In genomic region chr15:43239732-43240491, GRCh38 we compare ENCODE assay signal across 15 cellular contexts. TPM values are rescaled to one million over a fixed set of nuclear protein-coding genes. Genes with fewer than 3 reads are reported as not detected.
DNase-seq lines count a peak whose midpoint lies in the region; ATAC-seq lines count a peak whose summit lies in the region.
"Had no signal": no experiment of that assay in that cellular context is flagged by ENCODE, and none has a peak within 500 bp of the region (broad histone marks: within the 10 kb centered on the region; RNA-seq: fewer than 3 reads in every experiment).

No MANE protein-coding gene starts in this region.

- ATAC-seq in activated naive CD8-positive, alpha-beta T cell treated with anti-CD3 and anti-CD28 coated beads, Interleukin-2, amount 50 U/mL, for 24 hours, result peak; percentile 64
- peak; percentile 86 for ATAC-seq in stimulated activated naive CD8-positive, alpha-beta T cell treated with anti-CD3 and anti-CD28 coated beads, Interleukin-15, amount 100 ng/mL, for 72 hours
- ATAC-seq: A549, psoas muscle had no signal

- H3K27me3 Mint-ChIP-seq in activated CD4-positive, alpha-beta memory T cell treated with anti-CD3 and anti-CD28 coated beads, Interleukin-2, amount 10 ng/mL, durations not matched to agents 7 days and 5 days, result peaks cover 2% of the 10 kb centered on the region
- peaks cover 8% of the 10 kb centered on the region for H3K27me3 Mint-ChIP-seq in activated CD4-positive, alpha-beta memory T cell treated with anti-CD3 and anti-CD28 coated beads for 36 hours
- H3K27me3 Mint-ChIP-seq in activated naive CD8-positive, alpha-beta T cell treated with anti-CD3 and anti-CD28 coated beads, Interleukin-2, amount 50 U/mL, for 24 hours, result peaks cover 10% of the 10 kb centered on the region
- H3K27me3 Mint-ChIP-seq in stimulated activated naive CD8-positive, alpha-beta T cell treated with anti-CD3 and anti-CD28 coated beads, Interleukin-15, amount 100 ng/mL, for 72 hours, result peaks cover 20% of the 10 kb centered on the region
- H3K27me3 Mint-ChIP-seq: activated naive CD4-positive, alpha-beta T cell treated with anti-CD3 and anti-CD28 coated beads, Interleukin-2, amount 50 U/mL, for 24 hours had no signal

- POLR2A ChIA-PET in activated CD4-positive, alpha-beta memory T cell treated with anti-CD3 and anti-CD28 coated beads, Interleukin-2, amount 10 ng/mL, durations not matched to agents 7 days and 5 days (lab: Charles Lee), result no interaction called here
- POLR2A ChIA-PET in activated CD4-positive, alpha-beta memory T cell treated with anti-CD3 and anti-CD28 coated beads for 36 hours (lab: Charles Lee), result no interaction called here

- CTCF ChIA-PET in activated CD4-positive, alpha-beta memory T cell treated with anti-CD3 and anti-CD28 coated beads, Interleukin-2, amount 10 ng/mL, durations not matched to agents 7 days and 5 days (lab: Charles Lee), result interaction anchor here (1.0 kb wide), 1 partner anchor 14 kb away, joined by 3 read pairs; no protein-coding TSS in a partner anchor
- CTCF ChIA-PET in activated CD4-positive, alpha-beta memory T cell treated with anti-CD3 and anti-CD28 coated beads for 36 hours (lab: Charles Lee), result no interaction called here

- intact Hi-C loops in activated CD4-positive, alpha-beta memory T cell treated with anti-CD3 and anti-CD28 coated beads for 36 hours (cut with micrococcal nuclease), result no loop called here

- H3K4me3 Mint-ChIP-seq in activated CD4-positive, alpha-beta memory T cell treated with anti-CD3 and anti-CD28 coated beads, Interleukin-2, amount 10 ng/mL, durations not matched to agents 7 days and 5 days, result no peak overlapping the region
- no peak overlapping the region for H3K4me3 Mint-ChIP-seq in activated CD4-positive, alpha-beta memory T cell treated with anti-CD3 and anti-CD28 coated beads for 36 hours
- no peak overlapping the region for H3K4me3 Mint-ChIP-seq in activated naive CD8-positive, alpha-beta T cell treated with anti-CD3 and anti-CD28 coated beads, Interleukin-2, amount 50 U/mL, for 24 hours
- peak overlapping the region; percentile 26 to 31 for H3K4me3 Mint-ChIP-seq in stimulated activated naive CD8-positive, alpha-beta T cell treated with anti-CD3 and anti-CD28 coated beads, Interleukin-15, amount 100 ng/mL, for 72 hours
- H3K4me3 Mint-ChIP-seq: activated naive CD4-positive, alpha-beta T cell treated with anti-CD3 and anti-CD28 coated beads, Interleukin-2, amount 50 U/mL, for 24 hours had no signal

- no peak for DNase-seq in activated CD4-positive, alpha-beta memory T cell treated with anti-CD3 and anti-CD28 coated beads, Interleukin-2, amount 10 ng/mL, durations not matched to agents 7 days and 5 days
- no peak for DNase-seq in activated CD4-positive, alpha-beta memory T cell treated with anti-CD3 and anti-CD28 coated beads for 36 hours
- DNase-seq in NOMO-1 (lab: John Stamatoyannopoulos, UW; ENCODE audit: unreplicated experiment in 2 of 2) (peak; percentile 74 to 89), NCI-H2196 treated with DMSO at 0.1 percent for 48 hours (lab: John Stamatoyannopoulos, UW; ENCODE audit: unreplicated experiment) (no peak), SW 1271 (lab: John Stamatoyannopoulos, UW) (no peak)
- DNase-seq in activated naive CD8-positive, alpha-beta T cell treated with anti-CD3 and anti-CD28 coated beads, Interleukin-2, amount 50 U/mL, for 24 hours, result no peak
- peak; percentile 14 to 36 for DNase-seq in stimulated activated naive CD8-positive, alpha-beta T cell treated with anti-CD3 and anti-CD28 coated beads, Interleukin-15, amount 100 ng/mL, for 72 hours
- no peak for DNase-seq in activated CD4-positive, alpha-beta T cell treated with anti-CD3 and anti-CD28 coated beads, Interleukin-2, amount 50 U/mL, for 48 hours
- DNase-seq: effector CD8-positive, alpha-beta T cell; NCI-H1694; psoas muscle; upper lobe of left lung had no signal

- H3K9me3 Mint-ChIP-seq in activated CD4-positive, alpha-beta memory T cell treated with anti-CD3 and anti-CD28 coated beads, Interleukin-2, amount 10 ng/mL, durations not matched to agents 7 days and 5 days, result no peaks in the 10 kb centered on the region
- H3K9me3 Mint-ChIP-seq in activated CD4-positive, alpha-beta memory T cell treated with anti-CD3 and anti-CD28 coated beads for 36 hours, result no peaks in the 10 kb centered on the region
- no peaks in the 10 kb centered on the region for H3K9me3 Mint-ChIP-seq in activated naive CD8-positive, alpha-beta T cell treated with anti-CD3 and anti-CD28 coated beads, Interleukin-2, amount 50 U/mL, for 24 hours
- H3K9me3 Mint-ChIP-seq in stimulated activated naive CD8-positive, alpha-beta T cell treated with anti-CD3 and anti-CD28 coated beads, Interleukin-15, amount 100 ng/mL, for 72 hours, result no peaks in the 10 kb centered on the region
- H3K9me3 Mint-ChIP-seq: activated naive CD4-positive, alpha-beta T cell treated with anti-CD3 and anti-CD28 coated beads, Interleukin-2, amount 50 U/mL, for 24 hours had no signal

- peak overlapping the region; percentile 27 for H3K27ac Mint-ChIP-seq in activated CD4-positive, alpha-beta memory T cell treated with anti-CD3 and anti-CD28 coated beads, Interleukin-2, amount 10 ng/mL, durations not matched to agents 7 days and 5 days
- no peak overlapping the region for H3K27ac Mint-ChIP-seq in activated CD4-positive, alpha-beta memory T cell treated with anti-CD3 and anti-CD28 coated beads for 36 hours
- peak overlapping the region; percentile 40 for H3K27ac Mint-ChIP-seq in activated naive CD8-positive, alpha-beta T cell treated with anti-CD3 and anti-CD28 coated beads, Interleukin-2, amount 50 U/mL, for 24 hours
- peak overlapping the region in 1 of 2 donors; percentile 62 for H3K27ac Mint-ChIP-seq in stimulated activated naive CD8-positive, alpha-beta T cell treated with anti-CD3 and anti-CD28 coated beads, Interleukin-15, amount 100 ng/mL, for 72 hours
- H3K27ac Mint-ChIP-seq: activated naive CD4-positive, alpha-beta T cell treated with anti-CD3 and anti-CD28 coated beads, Interleukin-2, amount 50 U/mL, for 24 hours had no signal

- peaks cover 18% of the 10 kb centered on the region for H3K4me1 Mint-ChIP-seq in activated CD4-positive, alpha-beta memory T cell treated with anti-CD3 and anti-CD28 coated beads, Interleukin-2, amount 10 ng/mL, durations not matched to agents 7 days and 5 days
- H3K4me1 Mint-ChIP-seq in activated CD4-positive, alpha-beta memory T cell treated with anti-CD3 and anti-CD28 coated beads for 36 hours (ENCODE audit: low read depth), result peaks cover 4% of the 10 kb centered on the region
- H3K4me1 Mint-ChIP-seq in activated naive CD8-positive, alpha-beta T cell treated with anti-CD3 and anti-CD28 coated beads, Interleukin-2, amount 50 U/mL, for 24 hours, result peaks cover 15% of the 10 kb centered on the region
- peaks cover 30% of the 10 kb centered on the region for H3K4me1 Mint-ChIP-seq in stimulated activated naive CD8-positive, alpha-beta T cell treated with anti-CD3 and anti-CD28 coated beads, Interleukin-15, amount 100 ng/mL, for 72 hours
- H3K4me1 Mint-ChIP-seq: activated naive CD4-positive, alpha-beta T cell treated with anti-CD3 and anti-CD28 coated beads, Interleukin-2, amount 50 U/mL, for 24 hours had no signal

- no peaks in the 10 kb centered on the region for H3K36me3 Mint-ChIP-seq in activated CD4-positive, alpha-beta memory T cell treated with anti-CD3 and anti-CD28 coated beads, Interleukin-2, amount 10 ng/mL, durations not matched to agents 7 days and 5 days (ENCODE audit: low read depth)
- H3K36me3 Mint-ChIP-seq in activated CD4-positive, alpha-beta memory T cell treated with anti-CD3 and anti-CD28 coated beads for 36 hours, result no peaks in the 10 kb centered on the region
- no peaks in the 10 kb centered on the region for H3K36me3 Mint-ChIP-seq in activated naive CD8-positive, alpha-beta T cell treated with anti-CD3 and anti-CD28 coated beads, Interleukin-2, amount 50 U/mL, for 24 hours (ENCODE audit: low read depth)
- H3K36me3 Mint-ChIP-seq: activated naive CD4-positive, alpha-beta T cell treated with anti-CD3 and anti-CD28 coated beads, Interleukin-2, amount 50 U/mL, for 24 hours had no signal

RNA-seq across cellular contexts. Expression of gene EPB42, which starts 19.1 kb away (rescaled TPM):
- total RNA-seq in activated CD4-positive, alpha-beta memory T cell treated with anti-CD3 and anti-CD28 coated beads, Interleukin-2, amount 10 ng/mL, durations not matched to agents 7 days and 5 days, result not detected
- not detected for total RNA-seq in activated CD4-positive, alpha-beta memory T cell treated with anti-CD3 and anti-CD28 coated beads for 36 hours
- total RNA-seq: lung microvascular endothelial cell had no signal

RNA-seq across cellular contexts. Expression of gene TGM5, which starts 26.8 kb away (rescaled TPM):
- under 1 TPM; 0.20 to 0.28 TPM for total RNA-seq in activated CD4-positive, alpha-beta memory T cell treated with anti-CD3 and anti-CD28 coated beads, Interleukin-2, amount 10 ng/mL, durations not matched to agents 7 days and 5 days
- total RNA-seq in activated CD4-positive, alpha-beta memory T cell treated with anti-CD3 and anti-CD28 coated beads for 36 hours, result not detected
- total RNA-seq: lung microvascular endothelial cell had no signal

RNA-seq across cellular contexts. Expression of gene CCNDBP1, which starts 54.7 kb away (rescaled TPM):
- total RNA-seq in activated CD4-positive, alpha-beta memory T cell treated with anti-CD3 and anti-CD28 coated beads, Interleukin-2, amount 10 ng/mL, durations not matched to agents 7 days and 5 days, result 100 to 1,000 TPM; 103 to 108 TPM
- 10 to 100 TPM; 79.5 to 80.6 TPM for total RNA-seq in activated CD4-positive, alpha-beta memory T cell treated with anti-CD3 and anti-CD28 coated beads for 36 hours

Comparison
In these comparisons a context has a peak if more than half of its experiments do, and no peak if none do; other contexts are left out.
1. DNase-seq: peak in NOMO-1 (2 of 2) and stimulated activated naive CD8-positive, alpha-beta T cell treated with anti-CD3 and anti-CD28 coated beads, Interleukin-15, amount 100 ng/mL, for 72 hours (2 of 2); none in activated CD4-positive, alpha-beta memory T cell treated with anti-CD3 and anti-CD28 coated beads, Interleukin-2, amount 10 ng/mL, durations not matched to agents 7 days and 5 days (single experiment), activated CD4-positive, alpha-beta memory T cell treated with anti-CD3 and anti-CD28 coated beads for 36 hours (single experiment), activated naive CD8-positive, alpha-beta T cell treated with anti-CD3 and anti-CD28 coated beads, Interleukin-2, amount 50 U/mL, for 24 hours (single experiment), NCI-H2196 treated with DMSO at 0.1 percent for 48 hours (single experiment), SW 1271 (0 of 2) and activated CD4-positive, alpha-beta T cell treated with anti-CD3 and anti-CD28 coated beads, Interleukin-2, amount 50 U/mL, for 48 hours (0 of 2).
2. H3K4me3 Mint-ChIP-seq: peak in stimulated activated naive CD8-positive, alpha-beta T cell treated with anti-CD3 and anti-CD28 coated beads, Interleukin-15, amount 100 ng/mL, for 72 hours (2 of 2); none in activated CD4-positive, alpha-beta memory T cell treated with anti-CD3 and anti-CD28 coated beads, Interleukin-2, amount 10 ng/mL, durations not matched to agents 7 days and 5 days (single experiment), activated CD4-positive, alpha-beta memory T cell treated with anti-CD3 and anti-CD28 coated beads for 36 hours (single experiment) and activated naive CD8-positive, alpha-beta T cell treated with anti-CD3 and anti-CD28 coated beads, Interleukin-2, amount 50 U/mL, for 24 hours (single experiment).